Comparison of ENCODE assay signal across 2 cellular contexts in genomic region chr17:37787055-37787720, GRCh38.
A peak's percentile ranks its signal among the peaks of the same experiment; 100 is the strongest.
TF ChIP-seq lines count a peak whose summit lies in the region.

No MANE protein-coding gene starts in this region.

TF ChIP-seq in A549, 52 proteins besides CTCF, POLR2A, EP300 and RAD21 (continued from another document):
- no peak for TF ChIP-seq ELK1 (IDR thresholded peaks at IDR 0.05; ENCODE audit: low read depth, low read length)
- no peak for TF ChIP-seq JUNB (IDR thresholded peaks at IDR 0.05)
- TF ChIP-seq ZSCAN20 (CRISPR knock-in tag; IDR thresholded peaks at IDR 0.05): no peak
- TF ChIP-seq HOXB13 (CRISPR knock-in tag; IDR thresholded peaks at IDR 0.05; ENCODE audit: low read depth): no peak
- TF ChIP-seq GATA3 (IDR thresholded peaks at IDR 0.05; ENCODE audit: borderline replicate concordance): no peak; the same call in 1 of the 2 replicates
TF ChIP-seq in A549: peak in this region for 5.

TF ChIP-seq in HepG2, 621 proteins besides CTCF, POLR2A, EP300 and RAD21 (continued from another document and continues in another):
- TF ChIP-seq HMGXB3 (CRISPR knock-in tag; IDR thresholded peaks at IDR 0.05; ENCODE audit: borderline replicate concordance): no peak
- no peak for TF ChIP-seq NFIB (CRISPR knock-in tag; IDR thresholded peaks at IDR 0.05; ENCODE audit: borderline replicate concordance)
- TF ChIP-seq SOX6 (IDR thresholded peaks at IDR 0.05): no peak
- peak; percentile 41; the same call in 1 of the 2 replicates for TF ChIP-seq SOX6 (CRISPR knock-in tag; IDR thresholded peaks at IDR 0.05)
- TF ChIP-seq ZBTB33 (CRISPR knock-in tag; IDR thresholded peaks at IDR 0.05): no peak
- no peak for TF ChIP-seq MED8 (CRISPR knock-in tag; IDR thresholded peaks at IDR 0.05; ENCODE audit: insufficient replicate concordance)
- no peak for TF ChIP-seq TEAD2 (CRISPR knock-in tag; IDR thresholded peaks at IDR 0.05)
- no peak; the same call in 1 of the 2 replicates for TF ChIP-seq BCL6 (CRISPR knock-in tag; IDR thresholded peaks at IDR 0.05)
- TF ChIP-seq ZNF616 (CRISPR knock-in tag; IDR thresholded peaks at IDR 0.05; ENCODE audit: low read depth): no peak
- TF ChIP-seq ZNF570 (CRISPR knock-in tag; IDR thresholded peaks at IDR 0.05; ENCODE audit: borderline replicate concordance): no peak
- no peak for TF ChIP-seq KDM5B (CRISPR knock-in tag; IDR thresholded peaks at IDR 0.05; ENCODE audit: borderline replicate concordance)
- no peak for TF ChIP-seq ZNF180 (CRISPR knock-in tag; IDR thresholded peaks at IDR 0.05; ENCODE audit: borderline replicate concordance, low read depth)
- TF ChIP-seq CEBPB (IDR thresholded peaks at IDR 0.05; ENCODE audit: borderline replicate concordance, low read depth, low read length): no peak
- TF ChIP-seq ZNF460 (CRISPR knock-in tag; IDR thresholded peaks at IDR 0.05; ENCODE audit: borderline replicate concordance): no peak
- no peak for TF ChIP-seq KMT2A (CRISPR knock-in tag; IDR thresholded peaks at IDR 0.05)
- TF ChIP-seq KLF16 (CRISPR knock-in tag; IDR thresholded peaks at IDR 0.05): 0 out of 4 replicates have a peak, but pooled peaks of 1 of the 2 experiments have one; percentile 27
- no peak for TF ChIP-seq ZKSCAN8 (CRISPR knock-in tag; IDR thresholded peaks at IDR 0.05; ENCODE audit: borderline replicate concordance)
- no peak for TF ChIP-seq PCBP2 (optimal IDR thresholded peaks at IDR 0.05; ENCODE audit: low read depth, low read length, poor library complexity, severe bottlenecking)
- no peak for TF ChIP-seq ZBTB20 (CRISPR knock-in tag; IDR thresholded peaks at IDR 0.05; ENCODE audit: borderline replicate concordance, low read depth)
- no peak for TF ChIP-seq USF2 (IDR thresholded peaks at IDR 0.05; ENCODE audit: low read depth, low read length)
- TF ChIP-seq USF2 (CRISPR knock-in tag; IDR thresholded peaks at IDR 0.05; ENCODE audit: borderline replicate concordance): 0 out of 2 replicates have a peak, but pooled peaks have one; percentile 38
- peak; percentile 56 for TF ChIP-seq ARID5B (CRISPR knock-in tag; IDR thresholded peaks at IDR 0.05)
- no peak for TF ChIP-seq SKI (IDR thresholded peaks at IDR 0.05; ENCODE audit: partially characterized antibody)
- peak; percentile 63 for TF ChIP-seq PAXIP1 (CRISPR knock-in tag; conservative IDR thresholded peaks at IDR 0.05)
- TF ChIP-seq ZNF740 (CRISPR knock-in tag; IDR thresholded peaks at IDR 0.05): no peak
- TF ChIP-seq ZNF563 (CRISPR knock-in tag; IDR thresholded peaks at IDR 0.05): no peak
- TF ChIP-seq ESRRA (CRISPR knock-in tag; IDR thresholded peaks at IDR 0.05; ENCODE audit: low read depth): no peak
- no peak for TF ChIP-seq RELA (CRISPR knock-in tag; IDR thresholded peaks at IDR 0.05)
- no peak for TF ChIP-seq KDM3A (CRISPR knock-in tag; IDR thresholded peaks at IDR 0.05; ENCODE audit: low read depth)
- TF ChIP-seq ZSCAN5A (CRISPR knock-in tag; IDR thresholded peaks at IDR 0.05; ENCODE audit: borderline replicate concordance): no peak
- peak; percentile 94 for TF ChIP-seq HNF1A (IDR thresholded peaks at IDR 0.05; ENCODE audit: low read depth)
- peak; percentile 98 for TF ChIP-seq HNF1A (CRISPR knock-in tag; IDR thresholded peaks at IDR 0.05; ENCODE audit: borderline replicate concordance)
